Comparison of ENCODE assay signal across 20 cellular contexts in genomic region chr20:49394264-49394663, GRCh38.
DNase-seq lines count a peak whose midpoint lies in the region; TF ChIP-seq lines count a peak whose summit lies in the region.
"Had no signal": no experiment of that assay in that cellular context is flagged by ENCODE, and none has a peak within 500 bp of the region (broad histone marks: within the 10 kb centered on the region; RNA-seq: fewer than 3 reads in every experiment).

No MANE protein-coding gene starts in this region.

- no peak for TF ChIP-seq POLR2A in uterus (IDR thresholded peaks at IDR 0.05)

- no peaks in the 10 kb centered on the region for H3K36me3 Mint-ChIP-seq in osteocyte (ENCODE audit: unreplicated experiment)
- H3K36me3 Mint-ChIP-seq: activated naive CD4-positive, alpha-beta T cell treated with anti-CD3 and anti-CD28 coated beads, Interleukin-2, amount 50 U/mL, for 72 hours had no signal

- H3K27me3 Mint-ChIP-seq in osteocyte (ENCODE audit: unreplicated experiment), result no peaks in the 10 kb centered on the region

- peak overlapping the region; percentile 93 to 94 for H3K27ac ChIP-seq in uterus

- DNase-seq in HS-27A (ENCODE audit: low read depth) (peak; percentile 27), choroid plexus epithelial cell (ENCODE audit: low read depth) (peak; percentile 61), osteocyte (ENCODE audit: extremely low spot score, unreplicated experiment) (no peak), uterus (peak; percentile 52 to 64), cortex of kidney (lab: John Stamatoyannopoulos, UW) (no peak), NK-92 (lab: John Stamatoyannopoulos, UW; ENCODE audit: unreplicated experiment) (no peak), NCI-H2029 treated with DMSO at 0.1 percent for 48 hours (lab: John Stamatoyannopoulos, UW) (no peak)
- DNase-seq: activated CD4-positive, alpha-beta T cell treated with anti-CD3 and anti-CD28 coated beads for 1 hour; BE2C; COR-L47; DMS79 treated with DMSO at 0.1 percent for 48 hours; foreskin fibroblast; hippocampal formation; NCI-H1105; NCI-H2081 treated with DMSO at 0.1 percent for 48 hours; stimulated activated CD4-positive, alpha-beta T cell treated with anti-CD3 and anti-CD28 coated beads, Interleukin-2, amount 100 ng/mL, for 24 hours; stimulated activated naive CD8-positive, alpha-beta T cell treated with anti-CD3 and anti-CD28 coated beads, Interleukin-15, Interleukin-2, amounts not matched to agents 100 U/mL and 50 U/mL, for 24 hours had no signal

- no peaks in the 10 kb centered on the region for H3K27me3 ChIP-seq in uterus
- H3K27me3 ChIP-seq: BE2C, upper lobe of left lung had no signal

- H3K27ac Mint-ChIP-seq in osteocyte (ENCODE audit: unreplicated experiment), result peak overlapping the region; percentile 56
- H3K27ac Mint-ChIP-seq: activated naive CD4-positive, alpha-beta T cell treated with anti-CD3 and anti-CD28 coated beads, Interleukin-2, amount 50 U/mL, for 72 hours; activated T-helper 1 cell treated with anti-CD3 and anti-CD28 coated beads, Interleukin-12 subunit alpha, Interleukin-12 subunit beta, Interleukin-2, Interleukin-4 antibody, amounts not matched to agents 30 ng/mL and 10 ng/mL and 1 ng/mL, durations not matched to agents 14 hours and 24 hours and 36 hours had no signal

- peaks cover 4 to 5% of the 10 kb centered on the region in 2 donors for H3K4me1 ChIP-seq in uterus
- H3K4me1 ChIP-seq: BE2C, upper lobe of left lung had no signal

- no peak overlapping the region for H3K4me3 Mint-ChIP-seq in osteocyte (ENCODE audit: unreplicated experiment)
- H3K4me3 Mint-ChIP-seq: activated T-helper 1 cell treated with anti-CD3 and anti-CD28 coated beads, Interleukin-12 subunit alpha, Interleukin-12 subunit beta, Interleukin-2, Interleukin-4 antibody, amounts not matched to agents 30 ng/mL and 10 ng/mL and 1 ng/mL, durations not matched to agents 14 hours and 24 hours and 36 hours had no signal

- H3K4me1 Mint-ChIP-seq in osteocyte (ENCODE audit: unreplicated experiment), result peaks cover 30% of the 10 kb centered on the region

- intact Hi-C loops in uterus (cut with DNase I; ENCODE audit: low total_unique reads), result loop anchor here (10.0 kb wide), 1 partner anchor 49 kb away; no protein-coding TSS in a partner anchor

- H3K9me3 Mint-ChIP-seq in osteocyte (ENCODE audit: unreplicated experiment), result no peaks in the 10 kb centered on the region
- H3K9me3 Mint-ChIP-seq: activated naive CD4-positive, alpha-beta T cell treated with anti-CD3 and anti-CD28 coated beads, Interleukin-2, amount 50 U/mL, for 72 hours; activated T-helper 1 cell treated with anti-CD3 and anti-CD28 coated beads, Interleukin-12 subunit alpha, Interleukin-12 subunit beta, Interleukin-2, Interleukin-4 antibody, amounts not matched to agents 30 ng/mL and 10 ng/mL and 1 ng/mL, durations not matched to agents 14 hours and 24 hours and 36 hours had no signal

- no peaks in the 10 kb centered on the region for H3K9me3 ChIP-seq in uterus
- H3K9me3 ChIP-seq: BE2C, upper lobe of left lung had no signal

- no peaks in the 10 kb centered on the region for H3K36me3 ChIP-seq in uterus
- H3K36me3 ChIP-seq: BE2C, upper lobe of left lung had no signal

- H3K4me3 ChIP-seq in choroid plexus epithelial cell (ENCODE audit: low read depth, low read length) (no peak overlapping the region), uterus (no peak overlapping the region)
- H3K4me3 ChIP-seq: upper lobe of left lung had no signal

- TF ChIP-seq CTCF in choroid plexus epithelial cell (conservative IDR thresholded peaks at IDR 0.05; ENCODE audit: low read depth, low read length), result no peak
- TF ChIP-seq CTCF in osteocyte (IDR thresholded peaks at IDR 0.05), result no peak
- TF ChIP-seq CTCF in uterus (IDR thresholded peaks at IDR 0.05), result no peak

Comparison
In these comparisons a context has a peak if more than half of its experiments do, and no peak if none do; other contexts are left out.
1. DNase-seq: peak in HS-27A (single experiment), choroid plexus epithelial cell (single experiment) and uterus (2 of 2); none in osteocyte (single experiment), cortex of kidney (single experiment), NK-92 (single experiment) and NCI-H2029 treated with DMSO at 0.1 percent for 48 hours (single experiment).